In genomic region chr19:33841685-33842084, GRCh38 we compare ENCODE assay signal across 24 cellular contexts.
"Had no signal": no experiment of that assay in that cellular context is flagged by ENCODE, and none has a peak within 500 bp of the region (broad histone marks: within the 10 kb centered on the region; RNA-seq: fewer than 3 reads in every experiment).

No MANE protein-coding gene starts in this region.

- H3K4me3 ChIP-seq: MG63, SJSA1, SK-N-MC had no signal

- H3K27ac ChIP-seq: SJSA1, SK-N-MC had no signal

- H3K27me3 ChIP-seq: MG63, SJSA1 had no signal

- ATAC-seq: HepG2 had no signal

- H3K9me3 ChIP-seq: MG63, SJSA1 had no signal

- DNase-seq: IMR-90, Karpas-422, KG1, MG63, NCI-H1092, NCI-H1105 treated with DMSO at 0.1 percent for 48 hours, NCI-H1417 treated with DMSO at 0.1 percent for 48 hours, NCI-H146, NCI-H1694 treated with DMSO at 0.1 percent for 48 hours, NCI-H1930, NCI-H2081 treated with DMSO at 0.1 percent for 48 hours, NCI-H2171, NCI-H226, NCI-H446, NCI-H510A, NCI-H524 treated with DMSO at 0.1 percent for 48 hours, NCI-H69, NCI-H774, Right ventricle myocardium superior, RPMI8226, SIG-M5 had no signal

- H3K4me1 ChIP-seq: SJSA1 had no signal

- H3K36me3 ChIP-seq: MG63, SJSA1 had no signal
